Comparison of ENCODE assay signal across 16 cellular contexts in genomic region chr11:128739589-128739988, GRCh38. TPM values are rescaled to one million over a fixed set of nuclear protein-coding genes. Genes with fewer than 3 reads are reported as not detected.
A peak's percentile ranks its signal among the peaks of the same experiment; 100 is the strongest.
DNase-seq lines count a peak whose midpoint lies in the region; ATAC-seq and TF ChIP-seq lines count a peak whose summit lies in the region.
"Had no signal": no experiment of that assay in that cellular context is flagged by ENCODE, and none has a peak within 500 bp of the region (broad histone marks: within the 10 kb centered on the region; RNA-seq: fewer than 3 reads in every experiment).

No MANE protein-coding gene starts in this region.

- no peak for TF ChIP-seq CTCF in DND-41 (IDR thresholded peaks at IDR 0.05; ENCODE audit: borderline replicate concordance, extremely low read depth, low read length, poor library complexity, severe bottlenecking)

- DNase-seq in DND-41 (no peak), C1 segment of cervical spinal cord (lab: John Stamatoyannopoulos, UW) (no peak)
- DNase-seq in activated T-helper 1 cell treated with anti-CD3 and anti-CD28 coated beads, Interleukin-12 subunit alpha, Interleukin-12 subunit beta, Interleukin-2, Interleukin-4 antibody, amounts not matched to agents 30 ng/mL and 10 ng/mL and 1 ng/mL, durations not matched to agents 14 hours and 24 hours and 36 hours (ENCODE audit: low spot score), result no peak
- no peak for DNase-seq in naive thymus-derived CD4-positive, alpha-beta T cell
- DNase-seq: activated CD4-positive, alpha-beta T cell treated with anti-CD3 and anti-CD28 coated beads, Interleukin-2, amount 50 U/mL, for 1 hour; aorta; DMS153; foreskin melanocyte; left ventricle myocardium superior; NCI-H187 treated with DMSO at 0.1 percent for 48 hours; NCI-H510A; stomach had no signal

- H3K4me2 ChIP-seq in BLaER1 (peak overlapping the region; percentile 30; the same call in 1 of the 2 replicates), DND-41 (ENCODE audit: insufficient read depth, low read length) (no peak overlapping the region)

- no peak overlapping the region for H3K4me3 Mint-ChIP-seq in activated T-helper 1 cell treated with anti-CD3 and anti-CD28 coated beads, Interleukin-12 subunit alpha, Interleukin-12 subunit beta, Interleukin-2, Interleukin-4 antibody, amounts not matched to agents 30 ng/mL and 10 ng/mL and 1 ng/mL, durations not matched to agents 14 hours and 24 hours and 36 hours
- peak overlapping the region; percentile 39 to 93 (median 69) for H3K4me3 Mint-ChIP-seq in naive thymus-derived CD4-positive, alpha-beta T cell

- H3K27me3 ChIP-seq in BLaER1 (no peaks in the 10 kb centered on the region), DND-41 (ENCODE audit: insufficient read depth, low read length, poor library complexity) (no peaks in the 10 kb centered on the region)
- H3K27me3 ChIP-seq in naive thymus-derived CD4-positive, alpha-beta T cell (ENCODE audit: control insufficient read depth in 2 of 2, insufficient read depth in 2 of 2, low read length in 2 of 2), result no peaks in the 10 kb centered on the region
- H3K27me3 ChIP-seq: stomach had no signal

- no peak overlapping the region for H2AFZ ChIP-seq in DND-41 (ENCODE audit: low read depth, low read length)

- CTCF ChIA-PET in naive thymus-derived CD4-positive, alpha-beta T cell (lab: Charles Lee), result interaction anchor here (0.6 to 6.1 kb wide), 4 partner anchors 12 to 110 kb away, joined by 3 to 19 read pairs (median 3); no protein-coding TSS in a partner anchor

- H3K27ac ChIP-seq in BLaER1, result no peak overlapping the region
- peak overlapping the region; percentile 34; the same call in 1 of the 2 replicates for H3K27ac ChIP-seq in DND-41 (ENCODE audit: low read length)
- H3K27ac ChIP-seq in naive thymus-derived CD4-positive, alpha-beta T cell (ENCODE audit: low read depth, low read length), result peak overlapping the region; percentile 52

- peaks cover 26% of the 10 kb centered on the region for H3K36me3 Mint-ChIP-seq in activated T-helper 1 cell treated with anti-CD3 and anti-CD28 coated beads, Interleukin-12 subunit alpha, Interleukin-12 subunit beta, Interleukin-2, Interleukin-4 antibody, amounts not matched to agents 30 ng/mL and 10 ng/mL and 1 ng/mL, durations not matched to agents 14 hours and 24 hours and 36 hours (ENCODE audit: low read depth)
- peaks cover 0 to 24% (median 4%) of the 10 kb centered on the region in 5 donors for H3K36me3 Mint-ChIP-seq in naive thymus-derived CD4-positive, alpha-beta T cell

- no peaks in the 10 kb centered on the region for H3K9me3 ChIP-seq in BLaER1
- H3K9me3 ChIP-seq in DND-41 (ENCODE audit: insufficient read depth, low read length, severe bottlenecking), result no peaks in the 10 kb centered on the region
- H3K9me3 ChIP-seq in naive thymus-derived CD4-positive, alpha-beta T cell (ENCODE audit: control insufficient read depth in 2 of 3, low read length in 3 of 3), result no peaks in the 10 kb centered on the region
- H3K9me3 ChIP-seq: stomach had no signal

- peak overlapping the region; percentile 83 for H3K27ac Mint-ChIP-seq in activated T-helper 1 cell treated with anti-CD3 and anti-CD28 coated beads, Interleukin-12 subunit alpha, Interleukin-12 subunit beta, Interleukin-2, Interleukin-4 antibody, amounts not matched to agents 30 ng/mL and 10 ng/mL and 1 ng/mL, durations not matched to agents 14 hours and 24 hours and 36 hours
- H3K27ac Mint-ChIP-seq in naive thymus-derived CD4-positive, alpha-beta T cell, result peak overlapping the region; percentile 64 to 98 (median 93)

- H3K9me3 Mint-ChIP-seq in activated T-helper 1 cell treated with anti-CD3 and anti-CD28 coated beads, Interleukin-12 subunit alpha, Interleukin-12 subunit beta, Interleukin-2, Interleukin-4 antibody, amounts not matched to agents 30 ng/mL and 10 ng/mL and 1 ng/mL, durations not matched to agents 14 hours and 24 hours and 36 hours, result no peaks in the 10 kb centered on the region
- H3K9me3 Mint-ChIP-seq in naive thymus-derived CD4-positive, alpha-beta T cell, result no peaks in the 10 kb centered on the region

- peaks cover 92% of the 10 kb centered on the region for H3K4me1 ChIP-seq in BLaER1
- peaks cover 50% of the 10 kb centered on the region for H3K4me1 ChIP-seq in DND-41 (ENCODE audit: insufficient read depth, low read length)
- H3K4me1 ChIP-seq in naive thymus-derived CD4-positive, alpha-beta T cell (ENCODE audit: control insufficient read depth in 2 of 2, insufficient read depth in 2 of 2, low read length in 2 of 2), result peaks cover 64 to 74% of the 10 kb centered on the region in 2 donors

- H4K20me1 ChIP-seq in BLaER1 (peaks cover 100% of the 10 kb centered on the region), DND-41 (ENCODE audit: insufficient read depth, low read length) (peaks cover 73% of the 10 kb centered on the region)

- H3K9ac ChIP-seq in BLaER1 (no peak overlapping the region), DND-41 (ENCODE audit: low read depth, low read length) (no peak overlapping the region)

- no peaks in the 10 kb centered on the region for H3K27me3 Mint-ChIP-seq in activated T-helper 1 cell treated with anti-CD3 and anti-CD28 coated beads, Interleukin-12 subunit alpha, Interleukin-12 subunit beta, Interleukin-2, Interleukin-4 antibody, amounts not matched to agents 30 ng/mL and 10 ng/mL and 1 ng/mL, durations not matched to agents 14 hours and 24 hours and 36 hours (ENCODE audit: insufficient read depth)
- no peaks in the 10 kb centered on the region for H3K27me3 Mint-ChIP-seq in naive thymus-derived CD4-positive, alpha-beta T cell

- peaks cover 98% of the 10 kb centered on the region for H3K79me2 ChIP-seq in DND-41 (ENCODE audit: insufficient read depth, low read length)

- peaks cover 79% of the 10 kb centered on the region for H3K36me3 ChIP-seq in BLaER1
- peaks cover 7% of the 10 kb centered on the region; the same call in 1 of the 2 replicates for H3K36me3 ChIP-seq in DND-41 (ENCODE audit: insufficient read depth, low read length)
- H3K36me3 ChIP-seq in naive thymus-derived CD4-positive, alpha-beta T cell (ENCODE audit: control insufficient read depth in 2 of 3, insufficient read depth in 3 of 3, low read length in 3 of 3), result peaks cover 0 to 3% (median 0%) of the 10 kb centered on the region in 3 experiments
- H3K36me3 ChIP-seq: stomach had no signal

- peaks cover 70% of the 10 kb centered on the region for H3K4me1 Mint-ChIP-seq in activated T-helper 1 cell treated with anti-CD3 and anti-CD28 coated beads, Interleukin-12 subunit alpha, Interleukin-12 subunit beta, Interleukin-2, Interleukin-4 antibody, amounts not matched to agents 30 ng/mL and 10 ng/mL and 1 ng/mL, durations not matched to agents 14 hours and 24 hours and 36 hours (ENCODE audit: low read depth)
- peaks cover 71 to 95% (median 93%) of the 10 kb centered on the region in 7 donors for H3K4me1 Mint-ChIP-seq in naive thymus-derived CD4-positive, alpha-beta T cell

- ATAC-seq in DND-41 (ENCODE audit: insufficient read depth, low read depth), result no peak
- ATAC-seq in naive thymus-derived CD4-positive, alpha-beta T cell, result no peak
- no peak for ATAC-seq in GM19351 (IDR thresholded peaks at IDR 0.05; ENCODE audit: unreplicated experiment)
- ATAC-seq in GM19467 (IDR thresholded peaks at IDR 0.05; ENCODE audit: unreplicated experiment), result no peak
- ATAC-seq in GM18502 (IDR thresholded peaks at IDR 0.05; ENCODE audit: poor library complexity, unreplicated experiment), result no peak
- ATAC-seq: left ventricle myocardium superior had no signal

- POLR2A ChIA-PET in naive thymus-derived CD4-positive, alpha-beta T cell (lab: Charles Lee), result interaction anchor here (0.6 to 7.3 kb wide), 8 partner anchors 9 to 54 kb away, joined by 3 to 51 read pairs (median 6); partner anchors contain the start of gene FLI1

- intact Hi-C loops in activated T-helper 1 cell treated with anti-CD3 and anti-CD28 coated beads, Interleukin-12 subunit alpha, Interleukin-12 subunit beta, Interleukin-2, Interleukin-4 antibody, amounts not matched to agents 30 ng/mL and 10 ng/mL and 1 ng/mL, durations not matched to agents 14 hours and 24 hours and 36 hours (cut with micrococcal nuclease), result loop anchor here (5.0 kb wide), 1 partner anchor 452 kb away; no protein-coding TSS in a partner anchor
- intact Hi-C loops in naive thymus-derived CD4-positive, alpha-beta T cell (cut with micrococcal nuclease), result loop anchor here in 1 of 2 donors (1.0 kb wide), 2 partner anchors 9 to 18 kb away; no protein-coding TSS in a partner anchor

- H3K4me3 ChIP-seq in BLaER1 (no peak overlapping the region), DND-41 (ENCODE audit: low read depth in 1 of 2, low read length in 2 of 2) (no peak overlapping the region)
- no peak overlapping the region for H3K4me3 ChIP-seq in naive thymus-derived CD4-positive, alpha-beta T cell (ENCODE audit: low read length)
- H3K4me3 ChIP-seq: stomach had no signal

RNA-seq across cellular contexts. Expression of gene FLI1, which starts 45.7 kb away (rescaled TPM):
- total RNA-seq in activated T-helper 1 cell treated with anti-CD3 and anti-CD28 coated beads, Interleukin-12 subunit alpha, Interleukin-12 subunit beta, Interleukin-2, Interleukin-4 antibody, amounts not matched to agents 30 ng/mL and 10 ng/mL and 1 ng/mL, durations not matched to agents 14 hours and 24 hours and 36 hours, result 40.7 and 41.5 TPM in 2 replicates
- total RNA-seq in naive thymus-derived CD4-positive, alpha-beta T cell, result 100 to 1,000 TPM in 1 of 5 experiments, 10 to 100 TPM in 4; 80.8 to 108 (median 89.3) TPM
- 10 to 100 TPM; 52.1 to 53.8 TPM for polyA plus RNA-seq in naive thymus-derived CD4-positive, alpha-beta T cell
